In the genomic region with DNA sequence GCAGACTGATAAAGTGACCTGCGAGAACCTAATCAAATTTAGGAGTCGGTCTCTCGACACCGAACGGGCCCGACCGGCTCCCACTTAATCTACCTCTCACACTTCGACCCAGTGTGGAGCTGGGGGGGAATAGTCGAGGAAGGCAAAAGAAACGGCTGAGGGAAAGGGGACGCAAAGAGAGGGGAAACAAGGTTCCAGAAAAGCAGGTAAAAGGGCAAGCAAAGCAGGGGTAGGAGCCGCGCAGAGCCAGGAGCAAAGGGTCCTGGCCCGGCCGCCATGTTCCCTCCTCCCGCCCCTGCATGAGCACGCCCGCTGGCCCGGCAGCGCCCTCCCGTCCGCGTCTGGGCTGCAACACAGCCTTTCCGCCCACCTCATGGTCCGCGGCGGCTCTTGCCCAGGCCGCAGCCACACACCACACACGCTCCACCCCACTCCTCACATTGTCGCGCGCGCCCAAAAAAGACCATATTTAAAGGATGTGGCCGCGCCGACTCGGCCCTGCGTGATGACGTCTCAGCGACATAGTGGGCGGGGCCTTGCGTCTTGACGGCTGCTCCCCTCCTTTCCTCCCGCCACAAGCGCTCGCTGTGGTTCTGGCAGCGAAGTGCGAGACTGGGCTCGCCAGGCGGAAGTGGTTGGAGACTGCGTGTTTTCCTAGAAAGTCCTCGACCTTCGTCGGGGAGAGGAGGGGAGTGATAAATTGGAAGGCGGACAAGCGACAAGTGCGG, we compare ENCODE assay signal across 1 cellular context.
A peak's percentile ranks its signal among the peaks of the same experiment; 100 is the strongest.
TF ChIP-seq lines count a peak whose summit lies in the region.

A gene with protein sequence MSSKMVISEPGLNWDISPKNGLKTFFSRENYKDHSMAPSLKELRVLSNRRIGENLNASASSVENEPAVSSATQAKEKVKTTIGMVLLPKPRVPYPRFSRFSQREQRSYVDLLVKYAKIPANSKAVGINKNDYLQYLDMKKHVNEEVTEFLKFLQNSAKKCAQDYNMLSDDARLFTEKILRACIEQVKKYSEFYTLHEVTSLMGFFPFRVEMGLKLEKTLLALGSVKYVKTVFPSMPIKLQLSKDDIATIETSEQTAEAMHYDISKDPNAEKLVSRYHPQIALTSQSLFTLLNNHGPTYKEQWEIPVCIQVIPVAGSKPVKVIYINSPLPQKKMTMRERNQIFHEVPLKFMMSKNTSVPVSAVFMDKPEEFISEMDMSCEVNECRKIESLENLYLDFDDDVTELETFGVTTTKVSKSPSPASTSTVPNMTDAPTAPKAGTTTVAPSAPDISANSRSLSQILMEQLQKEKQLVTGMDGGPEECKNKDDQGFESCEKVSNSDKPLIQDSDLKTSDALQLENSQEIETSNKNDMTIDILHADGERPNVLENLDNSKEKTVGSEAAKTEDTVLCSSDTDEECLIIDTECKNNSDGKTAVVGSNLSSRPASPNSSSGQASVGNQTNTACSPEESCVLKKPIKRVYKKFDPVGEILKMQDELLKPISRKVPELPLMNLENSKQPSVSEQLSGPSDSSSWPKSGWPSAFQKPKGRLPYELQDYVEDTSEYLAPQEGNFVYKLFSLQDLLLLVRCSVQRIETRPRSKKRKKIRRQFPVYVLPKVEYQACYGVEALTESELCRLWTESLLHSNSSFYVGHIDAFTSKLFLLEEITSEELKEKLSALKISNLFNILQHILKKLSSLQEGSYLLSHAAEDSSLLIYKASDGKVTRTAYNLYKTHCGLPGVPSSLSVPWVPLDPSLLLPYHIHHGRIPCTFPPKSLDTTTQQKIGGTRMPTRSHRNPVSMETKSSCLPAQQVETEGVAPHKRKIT (minus strand): TSS at position 510 of the 728 bp plus-strand sequence. CDS start 1,165 bp downstream, outside the sequence.

TF ChIP-seq in HEK293, 187 proteins besides CTCF, POLR2A, EP300 and RAD21 (continued from another document):
- TF ChIP-seq ZNF747 (tag by site-specific recombination; IDR thresholded peaks at IDR 0.05) (no peak), KLF9 (tag by site-specific recombination; IDR thresholded peaks at IDR 0.05; ENCODE audit: low read depth) (peak; percentile 81), ZNF416 (tag by site-specific recombination; IDR thresholded peaks at IDR 0.05) (no peak), ZNF214 (tag by site-specific recombination; IDR thresholded peaks at IDR 0.05; ENCODE audit: borderline replicate concordance) (no peak), ZNF571 (tag by site-specific recombination; IDR thresholded peaks at IDR 0.05) (no peak), ZNF791 (tag by site-specific recombination; IDR thresholded peaks at IDR 0.05) (no peak), ZFP41 (tag by site-specific recombination; IDR thresholded peaks at IDR 0.05; ENCODE audit: borderline replicate concordance) (no peak), ZIC2 (tag by site-specific recombination; IDR thresholded peaks at IDR 0.05) (0 out of 2 replicates have a peak, but pooled peaks have one; percentile 11), ZNF521 (tag by site-specific recombination; IDR thresholded peaks at IDR 0.05) (no peak), ZNF548 (tag by site-specific recombination; IDR thresholded peaks at IDR 0.05) (no peak), ZNF561 (tag by site-specific recombination; IDR thresholded peaks at IDR 0.05; ENCODE audit: borderline replicate concordance) (no peak), ZNF16 (tag by site-specific recombination; IDR thresholded peaks at IDR 0.05; ENCODE audit: low read depth) (no peak), ZNF654 (tag by site-specific recombination; IDR thresholded peaks at IDR 0.05; ENCODE audit: low read depth) (no peak), ZNF664 (tag by site-specific recombination; IDR thresholded peaks at IDR 0.05) (no peak), GLI4 (tag by site-specific recombination; IDR thresholded peaks at IDR 0.05) (0 out of 2 replicates have a peak, but pooled peaks have one; percentile 13), ZNF596 (tag by site-specific recombination; IDR thresholded peaks at IDR 0.05) (no peak), ZNF223 (tag by site-specific recombination; IDR thresholded peaks at IDR 0.05) (no peak), KLF16 (tag by site-specific recombination; IDR thresholded peaks at IDR 0.05) (peak; percentile 77), ZXDB (tag by site-specific recombination; IDR thresholded peaks at IDR 0.05) (peak; percentile 95), ZNF707 (tag by site-specific recombination; IDR thresholded peaks at IDR 0.05) (no peak), ZNF174 (tag by site-specific recombination; IDR thresholded peaks at IDR 0.05) (no peak), ZNF2 (tag by site-specific recombination; IDR thresholded peaks at IDR 0.05) (peak; percentile 82), KLF10 (tag by site-specific recombination; IDR thresholded peaks at IDR 0.05) (no peak), ZNF37A (tag by site-specific recombination; IDR thresholded peaks at IDR 0.05) (no peak), ZNF560 (tag by site-specific recombination; IDR thresholded peaks at IDR 0.05; ENCODE audit: borderline replicate concordance) (no peak), SP2 (tag by site-specific recombination; IDR thresholded peaks at IDR 0.05) (peak; percentile 89), OSR2 (tag by site-specific recombination; IDR thresholded peaks at IDR 0.05) (no peak; the same call in 1 of the 2 replicates)
- TF ChIP-seq, protein P1, sequence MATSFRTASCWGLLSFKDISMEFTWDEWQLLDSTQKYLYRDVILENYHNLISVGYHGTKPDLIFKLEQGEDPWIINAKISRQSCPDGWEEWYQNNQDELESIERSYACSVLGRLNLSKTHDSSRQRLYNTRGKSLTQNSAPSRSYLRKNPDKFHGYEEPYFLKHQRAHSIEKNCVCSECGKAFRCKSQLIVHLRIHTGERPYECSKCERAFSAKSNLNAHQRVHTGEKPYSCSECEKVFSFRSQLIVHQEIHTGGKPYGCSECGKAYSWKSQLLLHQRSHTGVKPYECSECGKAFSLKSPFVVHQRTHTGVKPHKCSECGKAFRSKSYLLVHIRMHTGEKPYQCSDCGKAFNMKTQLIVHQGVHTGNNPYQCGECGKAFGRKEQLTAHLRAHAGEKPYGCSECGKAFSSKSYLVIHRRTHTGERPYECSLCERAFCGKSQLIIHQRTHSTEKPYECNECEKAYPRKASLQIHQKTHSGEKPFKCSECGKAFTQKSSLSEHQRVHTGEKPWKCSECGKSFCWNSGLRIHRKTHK (tag by site-specific recombination; IDR thresholded peaks at IDR 0.05): no peak
- TF ChIP-seq, protein P2, sequence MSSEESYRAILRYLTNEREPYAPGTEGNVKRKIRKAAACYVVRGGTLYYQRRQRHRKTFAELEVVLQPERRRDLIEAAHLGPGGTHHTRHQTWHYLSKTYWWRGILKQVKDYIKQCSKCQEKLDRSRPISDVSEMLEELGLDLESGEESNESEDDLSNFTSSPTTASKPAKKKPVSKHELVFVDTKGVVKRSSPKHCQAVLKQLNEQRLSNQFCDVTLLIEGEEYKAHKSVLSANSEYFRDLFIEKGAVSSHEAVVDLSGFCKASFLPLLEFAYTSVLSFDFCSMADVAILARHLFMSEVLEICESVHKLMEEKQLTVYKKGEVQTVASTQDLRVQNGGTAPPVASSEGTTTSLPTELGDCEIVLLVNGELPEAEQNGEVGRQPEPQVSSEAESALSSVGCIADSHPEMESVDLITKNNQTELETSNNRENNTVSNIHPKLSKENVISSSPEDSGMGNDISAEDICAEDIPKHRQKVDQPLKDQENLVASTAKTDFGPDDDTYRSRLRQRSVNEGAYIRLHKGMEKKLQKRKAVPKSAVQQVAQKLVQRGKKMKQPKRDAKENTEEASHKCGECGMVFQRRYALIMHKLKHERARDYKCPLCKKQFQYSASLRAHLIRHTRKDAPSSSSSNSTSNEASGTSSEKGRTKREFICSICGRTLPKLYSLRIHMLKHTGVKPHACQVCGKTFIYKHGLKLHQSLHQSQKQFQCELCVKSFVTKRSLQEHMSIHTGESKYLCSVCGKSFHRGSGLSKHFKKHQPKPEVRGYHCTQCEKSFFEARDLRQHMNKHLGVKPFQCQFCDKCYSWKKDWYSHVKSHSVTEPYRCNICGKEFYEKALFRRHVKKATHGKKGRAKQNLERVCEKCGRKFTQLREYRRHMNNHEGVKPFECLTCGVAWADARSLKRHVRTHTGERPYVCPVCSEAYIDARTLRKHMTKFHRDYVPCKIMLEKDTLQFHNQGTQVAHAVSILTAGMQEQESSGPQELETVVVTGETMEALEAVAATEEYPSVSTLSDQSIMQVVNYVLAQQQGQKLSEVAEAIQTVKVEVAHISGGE (tag by site-specific recombination; conservative IDR thresholded peaks at IDR 0.05; ENCODE audit: low read depth): peak; percentile 84
- TF ChIP-seq, protein P3, sequence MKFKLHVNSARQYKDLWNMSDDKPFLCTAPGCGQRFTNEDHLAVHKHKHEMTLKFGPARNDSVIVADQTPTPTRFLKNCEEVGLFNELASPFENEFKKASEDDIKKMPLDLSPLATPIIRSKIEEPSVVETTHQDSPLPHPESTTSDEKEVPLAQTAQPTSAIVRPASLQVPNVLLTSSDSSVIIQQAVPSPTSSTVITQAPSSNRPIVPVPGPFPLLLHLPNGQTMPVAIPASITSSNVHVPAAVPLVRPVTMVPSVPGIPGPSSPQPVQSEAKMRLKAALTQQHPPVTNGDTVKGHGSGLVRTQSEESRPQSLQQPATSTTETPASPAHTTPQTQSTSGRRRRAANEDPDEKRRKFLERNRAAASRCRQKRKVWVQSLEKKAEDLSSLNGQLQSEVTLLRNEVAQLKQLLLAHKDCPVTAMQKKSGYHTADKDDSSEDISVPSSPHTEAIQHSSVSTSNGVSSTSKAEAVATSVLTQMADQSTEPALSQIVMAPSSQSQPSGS (tag by site-specific recombination; IDR thresholded peaks at IDR 0.05; ENCODE audit: low read depth): no peak
- TF ChIP-seq, protein P4, sequence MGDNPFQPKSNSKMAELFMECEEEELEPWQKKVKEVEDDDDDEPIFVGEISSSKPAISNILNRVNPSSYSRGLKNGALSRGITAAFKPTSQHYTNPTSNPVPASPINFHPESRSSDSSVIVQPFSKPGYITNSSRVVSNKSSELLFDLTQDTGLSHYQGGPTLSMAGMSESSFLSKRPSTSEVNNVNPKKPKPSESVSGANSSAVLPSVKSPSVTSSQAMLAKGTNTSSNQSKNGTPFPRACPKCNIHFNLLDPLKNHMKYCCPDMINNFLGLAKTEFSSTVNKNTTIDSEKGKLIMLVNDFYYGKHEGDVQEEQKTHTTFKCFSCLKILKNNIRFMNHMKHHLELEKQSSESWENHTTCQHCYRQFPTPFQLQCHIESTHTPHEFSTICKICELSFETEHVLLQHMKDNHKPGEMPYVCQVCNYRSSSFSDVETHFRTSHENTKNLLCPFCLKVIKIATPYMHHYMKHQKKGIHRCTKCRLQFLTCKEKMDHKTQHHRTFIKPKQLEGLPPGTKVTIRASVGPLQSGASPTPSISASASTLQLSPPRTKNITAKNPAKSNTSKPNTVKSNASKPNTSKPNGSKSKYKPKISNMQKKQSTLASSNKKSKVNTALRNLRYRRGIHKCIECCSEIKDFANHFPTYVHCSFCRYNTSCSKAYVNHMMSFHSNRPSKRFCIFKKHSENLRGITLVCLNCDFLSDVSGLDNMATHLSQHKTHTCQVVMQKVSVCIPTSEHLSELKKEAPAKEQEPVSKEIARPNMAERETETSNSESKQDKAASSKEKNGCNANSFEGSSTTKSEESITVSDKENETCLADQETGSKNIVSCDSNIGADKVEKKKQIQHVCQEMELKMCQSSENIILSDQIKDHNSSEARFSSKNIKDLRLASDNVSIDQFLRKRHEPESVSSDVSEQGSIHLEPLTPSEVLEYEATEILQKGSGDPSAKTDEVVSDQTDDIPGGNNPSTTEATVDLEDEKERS (tag by site-specific recombination; IDR thresholded peaks at IDR 0.05): no peak
- TF ChIP-seq, protein P5, sequence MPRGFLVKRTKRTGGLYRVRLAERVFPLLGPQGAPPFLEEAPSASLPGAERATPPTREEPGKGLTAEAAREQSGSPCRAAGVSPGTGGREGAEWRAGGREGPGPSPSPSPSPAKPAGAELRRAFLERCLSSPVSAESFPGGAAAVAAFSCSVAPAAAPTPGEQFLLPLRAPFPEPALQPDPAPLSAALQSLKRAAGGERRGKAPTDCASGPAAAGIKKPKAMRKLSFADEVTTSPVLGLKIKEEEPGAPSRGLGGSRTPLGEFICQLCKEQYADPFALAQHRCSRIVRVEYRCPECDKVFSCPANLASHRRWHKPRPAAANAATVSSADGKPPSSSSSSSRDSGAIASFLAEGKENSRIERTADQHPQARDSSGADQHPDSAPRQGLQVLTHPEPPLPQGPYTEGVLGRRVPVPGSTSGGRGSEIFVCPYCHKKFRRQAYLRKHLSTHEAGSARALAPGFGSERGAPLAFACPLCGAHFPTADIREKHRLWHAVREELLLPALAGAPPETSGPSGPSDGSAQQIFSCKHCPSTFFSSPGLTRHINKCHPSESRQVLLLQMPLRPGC (tag by site-specific recombination; IDR thresholded peaks at IDR 0.05): 0 out of 2 replicates have a peak, but pooled peaks have one; percentile 15
- TF ChIP-seq, protein P6, sequence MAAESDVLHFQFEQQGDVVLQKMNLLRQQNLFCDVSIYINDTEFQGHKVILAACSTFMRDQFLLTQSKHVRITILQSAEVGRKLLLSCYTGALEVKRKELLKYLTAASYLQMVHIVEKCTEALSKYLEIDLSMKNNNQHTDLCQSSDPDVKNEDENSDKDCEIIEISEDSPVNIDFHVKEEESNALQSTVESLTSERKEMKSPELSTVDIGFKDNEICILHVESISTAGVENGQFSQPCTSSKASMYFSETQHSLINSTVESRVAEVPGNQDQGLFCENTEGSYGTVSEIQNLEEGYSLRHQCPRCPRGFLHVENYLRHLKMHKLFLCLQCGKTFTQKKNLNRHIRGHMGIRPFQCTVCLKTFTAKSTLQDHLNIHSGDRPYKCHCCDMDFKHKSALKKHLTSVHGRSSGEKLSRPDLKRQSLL (tag by site-specific recombination; IDR thresholded peaks at IDR 0.05): no peak
- TF ChIP-seq, protein P7, sequence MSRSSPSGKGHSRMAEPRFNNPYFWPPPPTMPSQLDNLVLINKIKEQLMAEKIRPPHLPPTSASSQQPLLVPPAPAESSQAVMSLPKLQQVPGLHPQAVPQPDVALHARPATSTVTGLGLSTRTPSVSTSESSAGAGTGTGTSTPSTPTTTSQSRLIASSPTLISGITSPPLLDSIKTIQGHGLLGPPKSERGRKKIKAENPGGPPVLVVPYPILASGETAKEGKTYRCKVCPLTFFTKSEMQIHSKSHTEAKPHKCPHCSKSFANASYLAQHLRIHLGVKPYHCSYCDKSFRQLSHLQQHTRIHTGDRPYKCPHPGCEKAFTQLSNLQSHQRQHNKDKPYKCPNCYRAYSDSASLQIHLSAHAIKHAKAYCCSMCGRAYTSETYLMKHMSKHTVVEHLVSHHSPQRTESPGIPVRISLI (tag by site-specific recombination; IDR thresholded peaks at IDR 0.05): no peak
- TF ChIP-seq, protein P8, sequence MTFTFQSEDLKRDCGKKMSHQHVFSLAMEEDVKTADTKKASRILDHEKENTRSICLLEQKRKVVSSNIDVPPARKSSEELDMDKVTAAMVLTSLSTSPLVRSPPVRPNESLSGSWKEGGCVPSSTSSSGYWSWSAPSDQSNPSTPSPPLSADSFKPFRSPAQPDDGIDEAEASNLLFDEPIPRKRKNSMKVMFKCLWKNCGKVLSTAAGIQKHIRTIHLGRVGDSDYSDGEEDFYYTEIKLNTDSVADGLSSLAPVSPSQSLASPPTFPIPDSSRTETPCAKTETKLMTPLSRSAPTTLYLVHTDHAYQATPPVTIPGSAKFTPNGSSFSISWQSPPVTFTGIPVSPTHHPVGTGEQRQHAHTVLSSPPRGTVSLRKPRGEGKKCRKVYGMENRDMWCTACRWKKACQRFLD (tag by site-specific recombination; IDR thresholded peaks at IDR 0.05): no peak
